Comparison of ENCODE assay signal across 18 cellular contexts in genomic region chr13:111844222-111844671, GRCh38.
A peak's percentile ranks its signal among the peaks of the same experiment; 100 is the strongest.
DNase-seq lines count a peak whose midpoint lies in the region; ATAC-seq, FAIRE-seq and TF ChIP-seq lines count a peak whose summit lies in the region.
"Had no signal": no experiment of that assay in that cellular context is flagged by ENCODE, and none has a peak within 500 bp of the region (broad histone marks: within the 10 kb centered on the region; RNA-seq: fewer than 3 reads in every experiment).

No MANE protein-coding gene starts in this region.

- H3K4me3 Mint-ChIP-seq in chondrocyte (ENCODE audit: unreplicated experiment) = no peak overlapping the region
- no peak overlapping the region for H3K4me3 Mint-ChIP-seq in natural killer cell treated with Interleukin-12 subunit alpha and Interleukin-12 subunit beta and Interleukin-15 and Interleukin-18, amount 100 ng/mL, for 72 hours
- no peak overlapping the region for H3K4me3 Mint-ChIP-seq in neural progenitor cell
- H3K4me3 Mint-ChIP-seq: CD14-positive monocyte; CD8-positive, alpha-beta T cell; HFFc6 had no signal

- CTCF ChIA-PET in H1 (lab: Charles Lee; ENCODE audit: partially characterized antibody) = no interaction called here

- no peaks in the 10 kb centered on the region for H3K79me1 ChIP-seq in H1 (ENCODE audit: low read depth, low read length)

- peak; percentile 52 to 59 for ATAC-seq in natural killer cell treated with Interleukin-12 subunit alpha and Interleukin-12 subunit beta and Interleukin-15 and Interleukin-18, amount 100 ng/mL, for 72 hours
- ATAC-seq in upper lobe of left lung (ENCODE audit: low FRiP score in 2 of 2) (peak; percentile 34 to 43), HG03378 (IDR thresholded peaks at IDR 0.05; ENCODE audit: unreplicated experiment) (no peak)
- ATAC-seq: A549; CD8-positive, alpha-beta T cell; HepG2 had no signal

- peak overlapping the region; percentile 99; the same call in 1 of the 2 replicates for H2BK5ac ChIP-seq in H1 (ENCODE audit: low read depth, low read length)

- H3K4me1 Mint-ChIP-seq in chondrocyte (ENCODE audit: low read depth) (peaks cover 8% of the 10 kb centered on the region), neural progenitor cell (peaks cover 16% of the 10 kb centered on the region)
- H3K4me1 Mint-ChIP-seq in natural killer cell treated with Interleukin-12 subunit alpha and Interleukin-12 subunit beta and Interleukin-15 and Interleukin-18, amount 100 ng/mL, for 72 hours (ENCODE audit: low read depth in 2 of 2) = no peaks in the 10 kb centered on the region
- H3K4me1 Mint-ChIP-seq: CD14-positive monocyte had no signal

- H3K9me3 Mint-ChIP-seq in chondrocyte (ENCODE audit: low read depth) (peaks cover 9% of the 10 kb centered on the region), neural progenitor cell (peaks cover 18% of the 10 kb centered on the region)
- H3K9me3 Mint-ChIP-seq in natural killer cell treated with Interleukin-12 subunit alpha and Interleukin-12 subunit beta and Interleukin-15 and Interleukin-18, amount 100 ng/mL, for 72 hours = no peaks in the 10 kb centered on the region
- H3K9me3 Mint-ChIP-seq: CD8-positive, alpha-beta T cell had no signal

- no peak for TF ChIP-seq RAD21 in H1 (IDR thresholded peaks at IDR 0.05 in 1 of 2, conservative IDR thresholded peaks at IDR 0.05 in 1 of 2; ENCODE audit: low read depth in 2 of 2, low read length in 2 of 2)

- H3K79me2 ChIP-seq in H1 (ENCODE audit: control insufficient read depth in 1 of 2, insufficient read depth in 2 of 2, low read length in 2 of 2) (no peaks in the 10 kb centered on the region), neural progenitor cell (ENCODE audit: low read depth) (no peaks in the 10 kb centered on the region)

- H3K23ac ChIP-seq in H1 (ENCODE audit: insufficient read length) = no peak overlapping the region

- H3K14ac ChIP-seq in H1 (ENCODE audit: insufficient read length) = no peak overlapping the region

- H3K9ac ChIP-seq in H1 (replicated peaks in 1 of 4; ENCODE audit: extremely low read depth in 1 of 4, low read depth in 3 of 4, low read length in 3 of 4) = no peak overlapping the region
- no peak overlapping the region for H3K9ac ChIP-seq in neural progenitor cell

- no peak for TF ChIP-seq CTCF in chondrocyte (IDR thresholded peaks at IDR 0.05)
- TF ChIP-seq CTCF in H1 (IDR thresholded peaks at IDR 0.05; ENCODE audit: control extremely low read depth in 1 of 3, insufficient read depth in 1 of 3, low read depth in 1 of 3, low read length in 3 of 3) = no peak
- TF ChIP-seq CTCF in upper lobe of left lung (IDR thresholded peaks at IDR 0.05) = no peak
- no peak for TF ChIP-seq CTCF in neural progenitor cell (IDR thresholded peaks at IDR 0.05)

- no peak overlapping the region for H2BK15ac ChIP-seq in H1 (ENCODE audit: low read length)

- no peaks in the 10 kb centered on the region for H3K23me2 ChIP-seq in H1 (ENCODE audit: low read depth, low read length)

- no peak overlapping the region for H3K56ac ChIP-seq in H1 (replicated peaks; ENCODE audit: insufficient read length, low read depth, low read length)

- H2BK20ac ChIP-seq in H1 (ENCODE audit: low read length) = peak overlapping the region; percentile 75; the same call in 1 of the 2 replicates

- H3K4me1 ChIP-seq in H1 (replicated peaks in 1 of 4; ENCODE audit: control insufficient read depth in 3 of 4, insufficient read depth in 4 of 4, low read length in 3 of 4) (peaks cover 4 to 21% (median 10%) of the 10 kb centered on the region in 4 experiments), upper lobe of left lung (no peaks in the 10 kb centered on the region), neural progenitor cell (peaks cover 15% of the 10 kb centered on the region)
- H3K4me1 ChIP-seq: A549 had no signal

- no peak overlapping the region for H3K4me3 ChIP-seq in H1 (ENCODE audit: extremely low read depth in 1 of 4, insufficient read depth in 2 of 4, low read depth in 3 of 4, low read length in 4 of 4)
- H3K4me3 ChIP-seq in upper lobe of left lung = no peak overlapping the region
- no peak overlapping the region for H3K4me3 ChIP-seq in neural progenitor cell
- H3K4me3 ChIP-seq: A549 had no signal

- FAIRE-seq in H1 (lab: Jason Lieb, UNC) = no peak
- FAIRE-seq: A549, GM12892, HepG2, HTR-8/SVneo had no signal

- H2BK120ac ChIP-seq in H1 (replicated peaks; ENCODE audit: low read depth, low read length) = peak overlapping the region; percentile 96

- POLR2A ChIA-PET in H1 (lab: Charles Lee; ENCODE audit: partially characterized antibody) = no interaction called here

- H3K27ac Mint-ChIP-seq in chondrocyte (ENCODE audit: unreplicated experiment) (no peak overlapping the region), neural progenitor cell (no peak overlapping the region)
- no peak overlapping the region for H3K27ac Mint-ChIP-seq in natural killer cell treated with Interleukin-12 subunit alpha and Interleukin-12 subunit beta and Interleukin-15 and Interleukin-18, amount 100 ng/mL, for 72 hours
- H3K27ac Mint-ChIP-seq: CD14-positive monocyte; CD8-positive, alpha-beta T cell; HFFc6 had no signal

- peak overlapping the region; percentile 88 for H4K91ac ChIP-seq in H1 (replicated peaks; ENCODE audit: insufficient read length, low read length)

- peak overlapping the region; percentile 79; the same call in 1 of the 2 replicates for H2AK5ac ChIP-seq in H1 (ENCODE audit: low read depth, low read length)

- TF ChIP-seq POLR2A in H1 (IDR thresholded peaks at IDR 0.05; ENCODE audit: control extremely low read depth in 1 of 2, low read depth in 2 of 2, low read length in 2 of 2) = no peak
- TF ChIP-seq POLR2A in upper lobe of left lung (IDR thresholded peaks at IDR 0.05) = no peak

- H3K4me2 ChIP-seq in H1 (ENCODE audit: insufficient read depth in 1 of 2, low read depth in 2 of 2, low read length in 2 of 2) = no peak overlapping the region
- H3K4me2 ChIP-seq in neural progenitor cell = no peak overlapping the region
- H3K4me2 ChIP-seq: A549 had no signal

- H4K5ac ChIP-seq in H1 (ENCODE audit: insufficient read length, low read depth, low read length) = peak overlapping the region; percentile 44

- peaks cover 4% of the 10 kb centered on the region for H3F3A ChIP-seq in neural progenitor cell (ENCODE audit: low read depth)

- peak; percentile 64 for DNase-seq in chondrocyte (ENCODE audit: low spot score)
- DNase-seq in H1 (ENCODE audit: low read depth in 1 of 2, low spot score in 2 of 2) = peak in 1 of 2 experiments; percentile 40
- no peak for DNase-seq in natural killer cell treated with Interleukin-12 subunit alpha and Interleukin-12 subunit beta and Interleukin-15 and Interleukin-18, amount 100 ng/mL, for 72 hours (ENCODE audit: low spot score)
- DNase-seq in upper lobe of left lung = no peak
- DNase-seq in neural progenitor cell (ENCODE audit: low spot score) = no peak
- no peak for DNase-seq in NCI-H82 treated with DMSO at 0.1 percent for 48 hours (lab: John Stamatoyannopoulos, UW; ENCODE audit: unreplicated experiment)
- DNase-seq: CD8-positive, alpha-beta T cell; COR-L47; DND-41; GDM1; HCEC 1CT; HFFc6 had no signal

- TF ChIP-seq EP300 in H1 (IDR thresholded peaks at IDR 0.05; ENCODE audit: borderline replicate concordance in 1 of 2, low read depth in 2 of 2, low read length in 2 of 2) = no peak
- TF ChIP-seq EP300 in upper lobe of left lung (IDR thresholded peaks at IDR 0.05) = no peak

- no peak overlapping the region for H2AFZ ChIP-seq in H1 (ENCODE audit: low read length)
- H2AFZ ChIP-seq in neural progenitor cell (replicated peaks) = no peak overlapping the region

- no peaks in the 10 kb centered on the region for H4K20me1 ChIP-seq in H1 (replicated peaks in 1 of 2; ENCODE audit: control insufficient read depth in 1 of 2, insufficient read depth in 2 of 2, low read length in 2 of 2)
- no peaks in the 10 kb centered on the region for H4K20me1 ChIP-seq in neural progenitor cell (ENCODE audit: low read depth)

- no peak overlapping the region; the same call in 1 of the 2 replicates for H4K8ac ChIP-seq in H1 (ENCODE audit: extremely low read depth, insufficient read depth, low read length)

- H3K4ac ChIP-seq in H1 (replicated peaks; ENCODE audit: insufficient read length, low read depth, low read length) = no peak overlapping the region

- no peaks in the 10 kb centered on the region for H3K36me3 ChIP-seq in H1 (ENCODE audit: control insufficient read depth in 2 of 4, insufficient read depth in 4 of 4, low read length in 3 of 4)
- H3K36me3 ChIP-seq in upper lobe of left lung = no peaks in the 10 kb centered on the region
- no peaks in the 10 kb centered on the region for H3K36me3 ChIP-seq in neural progenitor cell

- no peaks in the 10 kb centered on the region for H3K36me3 Mint-ChIP-seq in chondrocyte (ENCODE audit: low read depth)
- H3K36me3 Mint-ChIP-seq in natural killer cell treated with Interleukin-12 subunit alpha and Interleukin-12 subunit beta and Interleukin-15 and Interleukin-18, amount 100 ng/mL, for 72 hours = no peaks in the 10 kb centered on the region
- H3K36me3 Mint-ChIP-seq in neural progenitor cell = no peaks in the 10 kb centered on the region
- H3K36me3 Mint-ChIP-seq: CD14-positive monocyte; CD8-positive, alpha-beta T cell had no signal

- no peak overlapping the region; the same call in 1 of the 2 replicates for H3K18ac ChIP-seq in H1 (ENCODE audit: extremely low read depth, low read length)

- peaks cover 5% of the 10 kb centered on the region in 2 experiments; a peak in 1 of 4 replicates for H3K9me3 ChIP-seq in H1 (ENCODE audit: insufficient read depth in 2 of 2, low read depth in 1 of 2, low read length in 1 of 2)
- H3K9me3 ChIP-seq in upper lobe of left lung = no peaks in the 10 kb centered on the region
- H3K9me3 ChIP-seq in neural progenitor cell (ENCODE audit: low read depth) = no peaks in the 10 kb centered on the region
- H3K9me3 ChIP-seq: A549 had no signal

- H3K27me3 Mint-ChIP-seq in chondrocyte (ENCODE audit: low read depth) (peaks cover 10% of the 10 kb centered on the region), neural progenitor cell (ENCODE audit: insufficient read depth, low read depth) (peaks cover 3% of the 10 kb centered on the region)
- peaks cover 5 to 24% of the 10 kb centered on the region in 2 donors for H3K27me3 Mint-ChIP-seq in natural killer cell treated with Interleukin-12 subunit alpha and Interleukin-12 subunit beta and Interleukin-15 and Interleukin-18, amount 100 ng/mL, for 72 hours

- H3K27ac ChIP-seq in H1 (ENCODE audit: low read depth, low read length) (no peak overlapping the region), upper lobe of left lung (no peak overlapping the region), neural progenitor cell (no peak overlapping the region)
- H3K27ac ChIP-seq: A549 had no signal

- 94% methylated on average over 23 of the region's 28 CpGs; no CpG with 5 or more reads in 1 of the 2 experiments for WGBS in H1 (ENCODE audit: extremely low coverage in 1 of 2, insufficient coverage in 1 of 2, insufficient read length in 1 of 2, insufficient replicate concordance in 2 of 2, low coverage in 1 of 2, low lambda C conversion rate in 2 of 2, missing lambda C conversion rate in 1 of 2), 2 experiments
- WGBS in upper lobe of left lung, 2 donors = 91 to 94% methylated on average over 16 to 28 of the region's 28 CpGs

- no peaks in the 10 kb centered on the region for H3K27me3 ChIP-seq in H1 (replicated peaks in 1 of 4; ENCODE audit: control insufficient read depth in 3 of 4, extremely low read depth in 1 of 4, insufficient read depth in 3 of 4, low read length in 3 of 4)
- H3K27me3 ChIP-seq in upper lobe of left lung = no peaks in the 10 kb centered on the region
- H3K27me3 ChIP-seq in neural progenitor cell = peaks cover 16% of the 10 kb centered on the region

- H2BK12ac ChIP-seq in H1 (ENCODE audit: low read depth, low read length) = peak overlapping the region; percentile 89
